16 cellular contexts compared by ENCODE assay signal in genomic region chr16:8893426-8893825, GRCh38. TPM values are rescaled to one million over a fixed set of nuclear protein-coding genes. Genes with fewer than 3 reads are reported as not detected.
DNase-seq lines count a peak whose midpoint lies in the region; ATAC-seq and TF ChIP-seq lines count a peak whose summit lies in the region.
"Had no signal": no experiment of that assay in that cellular context is flagged by ENCODE, and none has a peak within 500 bp of the region (broad histone marks: within the 10 kb centered on the region; RNA-seq: fewer than 3 reads in every experiment).

No MANE protein-coding gene starts in this region.

- H3K4me3 Mint-ChIP-seq in activated naive CD8-positive, alpha-beta T cell treated with anti-CD3 and anti-CD28 coated beads for 36 hours = no peak overlapping the region
- no peak overlapping the region for H3K4me3 Mint-ChIP-seq in nephron progenitor cell

- no peak overlapping the region; the same call in 1 of the 2 replicates for H3K4me3 ChIP-seq in BLaER1
- peak overlapping the region; percentile 35 for H3K4me3 ChIP-seq in DOHH2 (ENCODE audit: low read length)

- peak overlapping the region; percentile 50 for H3K9ac ChIP-seq in BLaER1

- H3K27me3 Mint-ChIP-seq in activated naive CD8-positive, alpha-beta T cell treated with anti-CD3 and anti-CD28 coated beads for 36 hours = no peaks in the 10 kb centered on the region
- H3K27me3 Mint-ChIP-seq in nephron progenitor cell (ENCODE audit: low read depth, poor library complexity) = peaks cover 4% of the 10 kb centered on the region

- H3K36me3 ChIP-seq in BLaER1 (peaks cover 82% of the 10 kb centered on the region), DOHH2 (ENCODE audit: control insufficient read depth, low read length) (peaks cover 91% of the 10 kb centered on the region)

- no peaks in the 10 kb centered on the region for H3K9me3 ChIP-seq in BLaER1
- no peaks in the 10 kb centered on the region for H3K9me3 ChIP-seq in DOHH2 (ENCODE audit: control insufficient read depth, insufficient read depth, low read length)

- H3K4me1 Mint-ChIP-seq in activated naive CD8-positive, alpha-beta T cell treated with anti-CD3 and anti-CD28 coated beads for 36 hours = peaks cover 3% of the 10 kb centered on the region
- peaks cover 48% of the 10 kb centered on the region for H3K4me1 Mint-ChIP-seq in nephron progenitor cell

- H4K20me1 ChIP-seq in BLaER1 (peaks cover 84% of the 10 kb centered on the region), DOHH2 (ENCODE audit: control insufficient read depth, insufficient read depth, low read depth, low read length) (0 out of 2 replicates have a peak, but pooled peaks cover 6% of the 10 kb centered on the region)

- no peaks in the 10 kb centered on the region for H3K9me3 Mint-ChIP-seq in activated naive CD8-positive, alpha-beta T cell treated with anti-CD3 and anti-CD28 coated beads for 36 hours
- H3K9me3 Mint-ChIP-seq in nephron progenitor cell = no peaks in the 10 kb centered on the region

- H3K4me1 ChIP-seq in BLaER1 (peaks cover 67% of the 10 kb centered on the region), DOHH2 (ENCODE audit: control insufficient read depth, low read length) (peaks cover 68% of the 10 kb centered on the region)

- peak overlapping the region; percentile 36 for H3K27ac ChIP-seq in BLaER1
- peak overlapping the region; percentile 78 for H3K27ac ChIP-seq in DOHH2 (ENCODE audit: low read depth, low read length)
- no peak overlapping the region for H3K27ac ChIP-seq in caudate nucleus (ENCODE audit: low read depth, low read length)

- no peak for ATAC-seq in HG03175 (IDR thresholded peaks at IDR 0.05; ENCODE audit: unreplicated experiment)
- ATAC-seq: left cardiac atrium had no signal

- peak; percentile 20 for TF ChIP-seq CTCF in DOHH2 (IDR thresholded peaks at IDR 0.05; ENCODE audit: low read depth, low read length, poor library complexity, severe bottlenecking)
- no peak for TF ChIP-seq CTCF in nephron progenitor cell (IDR thresholded peaks at IDR 0.05)

- H3K27me3 ChIP-seq in BLaER1 (no peaks in the 10 kb centered on the region), DOHH2 (ENCODE audit: control insufficient read depth, low read length) (no peaks in the 10 kb centered on the region)

- no peaks in the 10 kb centered on the region for H3K9me2 ChIP-seq in DOHH2 (replicated peaks; ENCODE audit: control insufficient read depth, low read length)

- DNase-seq in activated naive CD8-positive, alpha-beta T cell treated with anti-CD3 and anti-CD28 coated beads for 36 hours = no peak
- DNase-seq in nephron progenitor cell (no peak), SIG-M5 treated with dmso at 0.1 percent for 504 hours (lab: John Stamatoyannopoulos, UW; ENCODE audit: unreplicated experiment) (no peak), caudate nucleus (lab: John Stamatoyannopoulos, UW) (no peak)
- no peak for DNase-seq in stimulated activated CD4-positive, alpha-beta T cell treated with anti-CD3 and anti-CD28 coated beads, Interleukin-12 subunit alpha, Interleukin-12 subunit beta, amount 100 ng/mL, for 4 hours
- DNase-seq: AML-193; left cardiac atrium; NCI-H2029; NCI-H510A treated with DMSO at 0.1 percent for 48 hours; nucleus accumbens; stimulated activated CD4-positive, alpha-beta T cell treated with anti-CD3 and anti-CD28 coated beads, Interleukin-2, amount 100 ng/mL, for 48 hours had no signal

- peaks cover 23% of the 10 kb centered on the region for H3F3A ChIP-seq in DOHH2 (ENCODE audit: control insufficient read depth, insufficient read depth)

- H3K4me2 ChIP-seq in BLaER1 = peak overlapping the region; percentile 87
- peak overlapping the region; percentile 58 for H3K4me2 ChIP-seq in DOHH2 (ENCODE audit: low read length)

- H3K36me3 Mint-ChIP-seq in activated naive CD8-positive, alpha-beta T cell treated with anti-CD3 and anti-CD28 coated beads for 36 hours = peaks cover 32% of the 10 kb centered on the region
- peaks cover 74% of the 10 kb centered on the region for H3K36me3 Mint-ChIP-seq in nephron progenitor cell (ENCODE audit: low read depth)

- H3K27ac Mint-ChIP-seq in activated naive CD8-positive, alpha-beta T cell treated with anti-CD3 and anti-CD28 coated beads for 36 hours = peak overlapping the region; percentile 5
- peak overlapping the region; percentile 99 for H3K27ac Mint-ChIP-seq in nephron progenitor cell

- H3K79me2 ChIP-seq in DOHH2 (ENCODE audit: control insufficient read depth, low read length) = no peaks in the 10 kb centered on the region

RNA-seq across cellular contexts. Expression of gene LITAFD, which starts 11.3 kb away (rescaled TPM):
- total RNA-seq in activated naive CD8-positive, alpha-beta T cell treated with anti-CD3 and anti-CD28 coated beads for 36 hours = not detected
- total RNA-seq: left cardiac atrium, mononuclear cell, temporal lobe had no signal

RNA-seq across cellular contexts. Expression of gene CARHSP1, which starts 24.6 kb away (rescaled TPM):
- 10 to 100 TPM; 65.2 to 66.4 TPM for total RNA-seq in activated naive CD8-positive, alpha-beta T cell treated with anti-CD3 and anti-CD28 coated beads for 36 hours
